In the genomic region with DNA sequence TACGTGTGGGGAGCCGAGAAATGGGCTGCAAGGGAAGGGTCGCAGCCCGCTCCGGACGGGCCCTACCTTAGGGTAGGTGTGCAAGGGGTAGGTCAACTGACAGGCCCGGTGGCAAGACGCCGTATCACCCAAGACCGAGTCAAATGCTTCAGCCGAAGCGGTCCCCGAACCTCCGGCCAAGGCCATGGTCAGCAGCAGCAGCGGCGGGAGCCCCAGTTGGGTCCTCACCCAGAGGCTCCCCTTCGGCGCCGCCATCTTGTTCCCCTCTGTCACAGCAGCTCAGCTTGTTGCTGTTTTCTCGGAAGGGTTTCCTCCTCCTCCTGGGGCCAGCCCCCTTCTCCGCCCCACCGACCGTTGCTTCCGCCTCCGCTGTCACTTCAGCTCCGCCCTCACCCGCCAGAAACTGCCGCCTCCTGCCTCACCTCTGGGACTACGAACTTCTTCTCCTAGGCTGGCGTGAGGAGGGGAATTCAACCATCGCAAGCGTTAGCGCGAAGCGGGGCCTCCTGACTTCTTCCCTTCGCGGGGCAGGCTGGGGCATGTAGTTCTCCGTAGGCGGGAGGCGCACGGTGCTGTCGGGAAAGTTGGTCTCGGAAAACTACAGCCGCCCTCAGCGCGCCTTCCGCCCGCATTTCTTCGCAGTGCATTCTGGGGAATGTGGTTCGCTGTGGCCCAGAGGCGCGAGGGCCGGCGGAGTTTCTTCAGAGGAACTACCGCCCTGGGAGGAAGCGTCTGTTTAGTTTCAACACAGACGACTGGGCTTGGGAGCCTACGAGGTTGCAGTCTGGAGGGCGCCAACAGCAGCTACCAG, we compare ENCODE assay signal across 1 cellular context.
TF ChIP-seq lines count a peak whose summit lies in the region.

TCEANC2 (plus strand) TSS at position 675 of the 811 bp plus-strand sequence. CDS start 815 bp downstream, outside the sequence.
TMEM59 (minus strand) TSS at position 271 of the 811 bp plus-strand sequence; CDS start at position 255, 16 bp downstream.

TF ChIP-seq in K562, 482 proteins besides CTCF, POLR2A, EP300 and RAD21 (continued from another document and continues in another):
- TF ChIP-seq, protein P1, sequence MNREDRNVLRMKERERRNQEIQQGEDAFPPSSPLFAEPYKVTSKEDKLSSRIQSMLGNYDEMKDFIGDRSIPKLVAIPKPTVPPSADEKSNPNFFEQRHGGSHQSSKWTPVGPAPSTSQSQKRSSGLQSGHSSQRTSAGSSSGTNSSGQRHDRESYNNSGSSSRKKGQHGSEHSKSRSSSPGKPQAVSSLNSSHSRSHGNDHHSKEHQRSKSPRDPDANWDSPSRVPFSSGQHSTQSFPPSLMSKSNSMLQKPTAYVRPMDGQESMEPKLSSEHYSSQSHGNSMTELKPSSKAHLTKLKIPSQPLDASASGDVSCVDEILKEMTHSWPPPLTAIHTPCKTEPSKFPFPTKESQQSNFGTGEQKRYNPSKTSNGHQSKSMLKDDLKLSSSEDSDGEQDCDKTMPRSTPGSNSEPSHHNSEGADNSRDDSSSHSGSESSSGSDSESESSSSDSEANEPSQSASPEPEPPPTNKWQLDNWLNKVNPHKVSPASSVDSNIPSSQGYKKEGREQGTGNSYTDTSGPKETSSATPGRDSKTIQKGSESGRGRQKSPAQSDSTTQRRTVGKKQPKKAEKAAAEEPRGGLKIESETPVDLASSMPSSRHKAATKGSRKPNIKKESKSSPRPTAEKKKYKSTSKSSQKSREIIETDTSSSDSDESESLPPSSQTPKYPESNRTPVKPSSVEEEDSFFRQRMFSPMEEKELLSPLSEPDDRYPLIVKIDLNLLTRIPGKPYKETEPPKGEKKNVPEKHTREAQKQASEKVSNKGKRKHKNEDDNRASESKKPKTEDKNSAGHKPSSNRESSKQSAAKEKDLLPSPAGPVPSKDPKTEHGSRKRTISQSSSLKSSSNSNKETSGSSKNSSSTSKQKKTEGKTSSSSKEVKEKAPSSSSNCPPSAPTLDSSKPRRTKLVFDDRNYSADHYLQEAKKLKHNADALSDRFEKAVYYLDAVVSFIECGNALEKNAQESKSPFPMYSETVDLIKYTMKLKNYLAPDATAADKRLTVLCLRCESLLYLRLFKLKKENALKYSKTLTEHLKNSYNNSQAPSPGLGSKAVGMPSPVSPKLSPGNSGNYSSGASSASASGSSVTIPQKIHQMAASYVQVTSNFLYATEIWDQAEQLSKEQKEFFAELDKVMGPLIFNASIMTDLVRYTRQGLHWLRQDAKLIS (CRISPR knock-in tag; IDR thresholded peaks at IDR 0.05): peak; percentile 52; the same call in 1 of the 2 replicates
- no peak for TF ChIP-seq CCAR2 (IDR thresholded peaks at IDR 0.05; ENCODE audit: low read depth, low read length)
- TF ChIP-seq, protein P2, sequence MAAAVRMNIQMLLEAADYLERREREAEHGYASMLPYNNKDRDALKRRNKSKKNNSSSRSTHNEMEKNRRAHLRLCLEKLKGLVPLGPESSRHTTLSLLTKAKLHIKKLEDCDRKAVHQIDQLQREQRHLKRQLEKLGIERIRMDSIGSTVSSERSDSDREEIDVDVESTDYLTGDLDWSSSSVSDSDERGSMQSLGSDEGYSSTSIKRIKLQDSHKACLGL (CRISPR knock-in tag; IDR thresholded peaks at IDR 0.05; ENCODE audit: borderline replicate concordance, poor library complexity, severe bottlenecking): no peak
- TF ChIP-seq JUN (IDR thresholded peaks at IDR 0.05; ENCODE audit: borderline replicate concordance, low read depth, low read length): peak; percentile 52; the same call in 1 of the 2 replicates
- peak; percentile 50; the same call in 1 of the 2 replicates for TF ChIP-seq JUN (CRISPR knock-in tag; IDR thresholded peaks at IDR 0.05; ENCODE audit: borderline replicate concordance)
- peak; percentile 16 to 98 for TF ChIP-seq AFF1 (IDR thresholded peaks at IDR 0.05; ENCODE audit: low read depth in 1 of 2, partially characterized antibody in 2 of 2)
- no peak for TF ChIP-seq PHB2 (IDR thresholded peaks at IDR 0.05; ENCODE audit: low read depth)
- TF ChIP-seq, protein P3, sequence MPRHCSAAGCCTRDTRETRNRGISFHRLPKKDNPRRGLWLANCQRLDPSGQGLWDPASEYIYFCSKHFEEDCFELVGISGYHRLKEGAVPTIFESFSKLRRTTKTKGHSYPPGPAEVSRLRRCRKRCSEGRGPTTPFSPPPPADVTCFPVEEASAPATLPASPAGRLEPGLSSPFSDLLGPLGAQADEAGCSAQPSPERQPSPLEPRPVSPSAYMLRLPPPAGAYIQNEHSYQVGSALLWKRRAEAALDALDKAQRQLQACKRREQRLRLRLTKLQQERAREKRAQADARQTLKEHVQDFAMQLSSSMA (CRISPR knock-in tag; IDR thresholded peaks at IDR 0.05): no peak; the same call in 1 of the 2 replicates
- TF ChIP-seq MCM3 (IDR thresholded peaks at IDR 0.05): no peak
- no peak for TF ChIP-seq ZNF586 (CRISPR knock-in tag; conservative IDR thresholded peaks at IDR 0.05)
- peak; percentile 60; the same call in 1 of the 2 replicates for TF ChIP-seq MITF (IDR thresholded peaks at IDR 0.05)
- peak; percentile 52 for TF ChIP-seq PCBP1 (IDR thresholded peaks at IDR 0.05; ENCODE audit: low read depth, low read length, poor library complexity, severe bottlenecking)
- no peak for TF ChIP-seq XRCC3 (IDR thresholded peaks at IDR 0.05)
- TF ChIP-seq SMAD3 (CRISPR knock-in tag; conservative IDR thresholded peaks at IDR 0.05): no peak
- peak; percentile 93 for TF ChIP-seq ZNF197 (CRISPR knock-in tag; IDR thresholded peaks at IDR 0.05; ENCODE audit: low read depth)
- TF ChIP-seq PKNOX1 (IDR thresholded peaks at IDR 0.05): peak; percentile 92
- peak; percentile 84 to 86 for TF ChIP-seq NRF1 (conservative IDR thresholded peaks at IDR 0.05 in 1 of 2, IDR thresholded peaks at IDR 0.05 in 1 of 2)
- peak; percentile 89 to 95 for TF ChIP-seq MNT (conservative IDR thresholded peaks at IDR 0.05)
- TF ChIP-seq NR1H2 (CRISPR knock-in tag; IDR thresholded peaks at IDR 0.05): no peak
- TF ChIP-seq SUPT5H (IDR thresholded peaks at IDR 0.05): peak; percentile 75
- TF ChIP-seq BHLHE40 (IDR thresholded peaks at IDR 0.05; ENCODE audit: low read length): peak; percentile 37; the same call in 1 of the 2 replicates
- peak; percentile 100 for TF ChIP-seq ETS1 (conservative IDR thresholded peaks at IDR 0.05; ENCODE audit: control insufficient read depth, low read depth, low read length)
- TF ChIP-seq, protein P4, sequence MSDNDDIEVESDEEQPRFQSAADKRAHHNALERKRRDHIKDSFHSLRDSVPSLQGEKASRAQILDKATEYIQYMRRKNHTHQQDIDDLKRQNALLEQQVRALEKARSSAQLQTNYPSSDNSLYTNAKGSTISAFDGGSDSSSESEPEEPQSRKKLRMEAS (CRISPR knock-in tag; IDR thresholded peaks at IDR 0.05): peak; percentile 73
- peak; percentile 88; the same call in 1 of the 2 replicates for TF ChIP-seq PHF8 (IDR thresholded peaks at IDR 0.05; ENCODE audit: borderline replicate concordance, low read length)
- TF ChIP-seq, protein P5, sequence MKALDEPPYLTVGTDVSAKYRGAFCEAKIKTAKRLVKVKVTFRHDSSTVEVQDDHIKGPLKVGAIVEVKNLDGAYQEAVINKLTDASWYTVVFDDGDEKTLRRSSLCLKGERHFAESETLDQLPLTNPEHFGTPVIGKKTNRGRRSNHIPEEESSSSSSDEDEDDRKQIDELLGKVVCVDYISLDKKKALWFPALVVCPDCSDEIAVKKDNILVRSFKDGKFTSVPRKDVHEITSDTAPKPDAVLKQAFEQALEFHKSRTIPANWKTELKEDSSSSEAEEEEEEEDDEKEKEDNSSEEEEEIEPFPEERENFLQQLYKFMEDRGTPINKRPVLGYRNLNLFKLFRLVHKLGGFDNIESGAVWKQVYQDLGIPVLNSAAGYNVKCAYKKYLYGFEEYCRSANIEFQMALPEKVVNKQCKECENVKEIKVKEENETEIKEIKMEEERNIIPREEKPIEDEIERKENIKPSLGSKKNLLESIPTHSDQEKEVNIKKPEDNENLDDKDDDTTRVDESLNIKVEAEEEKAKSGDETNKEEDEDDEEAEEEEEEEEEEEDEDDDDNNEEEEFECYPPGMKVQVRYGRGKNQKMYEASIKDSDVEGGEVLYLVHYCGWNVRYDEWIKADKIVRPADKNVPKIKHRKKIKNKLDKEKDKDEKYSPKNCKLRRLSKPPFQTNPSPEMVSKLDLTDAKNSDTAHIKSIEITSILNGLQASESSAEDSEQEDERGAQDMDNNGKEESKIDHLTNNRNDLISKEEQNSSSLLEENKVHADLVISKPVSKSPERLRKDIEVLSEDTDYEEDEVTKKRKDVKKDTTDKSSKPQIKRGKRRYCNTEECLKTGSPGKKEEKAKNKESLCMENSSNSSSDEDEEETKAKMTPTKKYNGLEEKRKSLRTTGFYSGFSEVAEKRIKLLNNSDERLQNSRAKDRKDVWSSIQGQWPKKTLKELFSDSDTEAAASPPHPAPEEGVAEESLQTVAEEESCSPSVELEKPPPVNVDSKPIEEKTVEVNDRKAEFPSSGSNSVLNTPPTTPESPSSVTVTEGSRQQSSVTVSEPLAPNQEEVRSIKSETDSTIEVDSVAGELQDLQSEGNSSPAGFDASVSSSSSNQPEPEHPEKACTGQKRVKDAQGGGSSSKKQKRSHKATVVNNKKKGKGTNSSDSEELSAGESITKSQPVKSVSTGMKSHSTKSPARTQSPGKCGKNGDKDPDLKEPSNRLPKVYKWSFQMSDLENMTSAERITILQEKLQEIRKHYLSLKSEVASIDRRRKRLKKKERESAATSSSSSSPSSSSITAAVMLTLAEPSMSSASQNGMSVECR (CRISPR knock-in tag; IDR thresholded peaks at IDR 0.05): peak; percentile 90
- TF ChIP-seq YY1 (IDR thresholded peaks at IDR 0.05; ENCODE audit: borderline replicate concordance in 1 of 3, control insufficient read depth in 1 of 3, extremely low read depth in 1 of 3, insufficient read depth in 3 of 3, insufficient read length in 1 of 3, insufficient replicate concordance in 2 of 3, low read depth in 1 of 3, low read length in 2 of 3): peak; percentile 86 to 96 (median 91)
- peak; percentile 72 for TF ChIP-seq PHF20 (IDR thresholded peaks at IDR 0.05; ENCODE audit: partially characterized antibody)
- TF ChIP-seq MYC (IDR thresholded peaks at IDR 0.05; ENCODE audit: low read depth, low read length): peak; percentile 78
- TF ChIP-seq MYC (CRISPR knock-in tag; IDR thresholded peaks at IDR 0.05; ENCODE audit: borderline replicate concordance, low read depth): peak; percentile 47; the same call in 1 of the 2 replicates
- no peak for TF ChIP-seq ZNF311 (CRISPR knock-in tag; IDR thresholded peaks at IDR 0.05)
- TF ChIP-seq POU5F1 (IDR thresholded peaks at IDR 0.05; ENCODE audit: borderline replicate concordance, low read depth, low read length, partially characterized antibody): peak; percentile 94
